In the genomic region with DNA sequence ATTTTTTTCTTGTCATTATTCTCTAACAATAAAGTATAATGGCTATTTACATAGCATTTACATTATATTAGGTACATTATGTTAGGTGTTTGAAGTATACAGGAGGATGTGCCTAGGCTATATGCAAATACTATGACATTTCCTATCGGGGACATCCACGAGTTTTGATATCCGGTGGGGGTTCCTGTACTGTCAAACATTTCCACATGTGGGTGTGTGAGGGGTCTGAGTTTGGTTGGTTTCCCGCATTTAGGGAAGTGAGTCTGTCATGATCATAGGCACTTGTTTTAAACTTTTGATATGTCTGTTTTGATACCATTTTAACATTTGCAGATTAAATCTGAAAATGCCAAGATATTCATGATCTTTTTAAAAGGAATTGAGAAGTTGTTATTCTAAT, we compare ENCODE assay signal across 1 cellular context.
TF ChIP-seq lines count a peak whose summit lies in the region.

No MANE protein-coding gene starts in this region.

TF ChIP-seq in SK-N-SH, 30 proteins besides CTCF, POLR2A, EP300 and RAD21 (continued from another document):
- TF ChIP-seq, protein P1, sequence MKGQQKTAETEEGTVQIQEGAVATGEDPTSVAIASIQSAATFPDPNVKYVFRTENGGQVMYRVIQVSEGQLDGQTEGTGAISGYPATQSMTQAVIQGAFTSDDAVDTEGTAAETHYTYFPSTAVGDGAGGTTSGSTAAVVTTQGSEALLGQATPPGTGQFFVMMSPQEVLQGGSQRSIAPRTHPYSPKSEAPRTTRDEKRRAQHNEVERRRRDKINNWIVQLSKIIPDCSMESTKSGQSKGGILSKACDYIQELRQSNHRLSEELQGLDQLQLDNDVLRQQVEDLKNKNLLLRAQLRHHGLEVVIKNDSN (IDR thresholded peaks at IDR 0.05; ENCODE audit: borderline replicate concordance, low read depth): no peak
- no peak for TF ChIP-seq FOXM1 (IDR thresholded peaks at IDR 0.05; ENCODE audit: low read depth)
- TF ChIP-seq TCF12 (IDR thresholded peaks at IDR 0.05): no peak
TF ChIP-seq in SK-N-SH: peak in this region for 0.
